In the genomic region with DNA sequence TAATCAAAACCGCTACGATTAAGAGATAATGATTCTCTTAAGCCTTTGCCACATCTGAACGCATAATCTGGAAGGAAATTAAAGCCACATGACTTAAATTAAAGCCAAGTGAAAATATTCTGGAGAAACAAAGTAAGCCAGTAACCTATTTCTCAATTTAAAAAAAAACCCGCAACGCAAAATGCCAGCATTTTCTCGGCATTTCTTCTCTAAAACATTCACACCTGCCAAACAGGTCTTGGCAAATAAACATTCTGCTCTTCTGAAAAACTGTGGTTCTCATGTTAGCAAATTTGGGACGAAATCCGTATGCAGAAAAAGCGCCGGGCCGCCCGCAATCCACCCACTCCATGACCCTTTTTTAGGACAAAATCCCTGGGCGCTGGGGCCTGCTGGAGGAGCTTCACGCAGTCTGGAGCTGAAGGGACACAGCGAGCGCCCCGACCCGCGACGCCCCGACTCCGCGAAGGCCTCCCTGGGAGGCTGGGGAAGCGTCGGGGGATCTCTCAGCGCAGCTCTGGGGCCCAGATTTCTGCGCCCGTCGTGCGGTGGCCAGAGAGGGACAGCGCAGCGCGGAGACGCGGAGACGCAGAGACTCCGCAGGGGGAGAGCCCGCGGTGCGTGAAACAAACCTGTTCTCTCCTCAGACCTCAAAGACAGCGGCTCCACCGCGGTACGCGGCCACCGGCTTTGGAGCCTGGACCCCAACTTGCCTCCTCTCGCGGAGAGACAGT, we compare ENCODE assay signal across 1 cellular context.
TF ChIP-seq lines count a peak whose summit lies in the region.

No MANE protein-coding gene starts in this region.

TF ChIP-seq in HEK293, 187 proteins besides CTCF, POLR2A, EP300 and RAD21 (continued from another document):
- TF ChIP-seq, protein P1, sequence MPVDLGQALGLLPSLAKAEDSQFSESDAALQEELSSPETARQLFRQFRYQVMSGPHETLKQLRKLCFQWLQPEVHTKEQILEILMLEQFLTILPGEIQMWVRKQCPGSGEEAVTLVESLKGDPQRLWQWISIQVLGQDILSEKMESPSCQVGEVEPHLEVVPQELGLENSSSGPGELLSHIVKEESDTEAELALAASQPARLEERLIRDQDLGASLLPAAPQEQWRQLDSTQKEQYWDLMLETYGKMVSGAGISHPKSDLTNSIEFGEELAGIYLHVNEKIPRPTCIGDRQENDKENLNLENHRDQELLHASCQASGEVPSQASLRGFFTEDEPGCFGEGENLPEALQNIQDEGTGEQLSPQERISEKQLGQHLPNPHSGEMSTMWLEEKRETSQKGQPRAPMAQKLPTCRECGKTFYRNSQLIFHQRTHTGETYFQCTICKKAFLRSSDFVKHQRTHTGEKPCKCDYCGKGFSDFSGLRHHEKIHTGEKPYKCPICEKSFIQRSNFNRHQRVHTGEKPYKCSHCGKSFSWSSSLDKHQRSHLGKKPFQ (tag by site-specific recombination; IDR thresholded peaks at IDR 0.05) = 0 out of 2 replicates have a peak, but pooled peaks have one; percentile 3
- TF ChIP-seq ZFP69B (tag by site-specific recombination; IDR thresholded peaks at IDR 0.05) (peak; percentile 64; the same call in 1 of the 2 replicates), ZNF596 (tag by site-specific recombination; IDR thresholded peaks at IDR 0.05) (peak; percentile 18; the same call in 1 of the 2 replicates), ZNF133 (tag by site-specific recombination; IDR thresholded peaks at IDR 0.05) (peak; percentile 20; the same call in 1 of the 2 replicates), ZBTB8A (tag by site-specific recombination; IDR thresholded peaks at IDR 0.05) (peak; percentile 95), KLF7 (tag by site-specific recombination; IDR thresholded peaks at IDR 0.05; ENCODE audit: borderline replicate concordance) (peak; percentile 19; the same call in 1 of the 2 replicates), ZIC2 (tag by site-specific recombination; IDR thresholded peaks at IDR 0.05) (peak; percentile 63; the same call in 1 of the 2 replicates), ZNF16 (tag by site-specific recombination; IDR thresholded peaks at IDR 0.05; ENCODE audit: low read depth) (no peak)
- TF ChIP-seq, protein P2, sequence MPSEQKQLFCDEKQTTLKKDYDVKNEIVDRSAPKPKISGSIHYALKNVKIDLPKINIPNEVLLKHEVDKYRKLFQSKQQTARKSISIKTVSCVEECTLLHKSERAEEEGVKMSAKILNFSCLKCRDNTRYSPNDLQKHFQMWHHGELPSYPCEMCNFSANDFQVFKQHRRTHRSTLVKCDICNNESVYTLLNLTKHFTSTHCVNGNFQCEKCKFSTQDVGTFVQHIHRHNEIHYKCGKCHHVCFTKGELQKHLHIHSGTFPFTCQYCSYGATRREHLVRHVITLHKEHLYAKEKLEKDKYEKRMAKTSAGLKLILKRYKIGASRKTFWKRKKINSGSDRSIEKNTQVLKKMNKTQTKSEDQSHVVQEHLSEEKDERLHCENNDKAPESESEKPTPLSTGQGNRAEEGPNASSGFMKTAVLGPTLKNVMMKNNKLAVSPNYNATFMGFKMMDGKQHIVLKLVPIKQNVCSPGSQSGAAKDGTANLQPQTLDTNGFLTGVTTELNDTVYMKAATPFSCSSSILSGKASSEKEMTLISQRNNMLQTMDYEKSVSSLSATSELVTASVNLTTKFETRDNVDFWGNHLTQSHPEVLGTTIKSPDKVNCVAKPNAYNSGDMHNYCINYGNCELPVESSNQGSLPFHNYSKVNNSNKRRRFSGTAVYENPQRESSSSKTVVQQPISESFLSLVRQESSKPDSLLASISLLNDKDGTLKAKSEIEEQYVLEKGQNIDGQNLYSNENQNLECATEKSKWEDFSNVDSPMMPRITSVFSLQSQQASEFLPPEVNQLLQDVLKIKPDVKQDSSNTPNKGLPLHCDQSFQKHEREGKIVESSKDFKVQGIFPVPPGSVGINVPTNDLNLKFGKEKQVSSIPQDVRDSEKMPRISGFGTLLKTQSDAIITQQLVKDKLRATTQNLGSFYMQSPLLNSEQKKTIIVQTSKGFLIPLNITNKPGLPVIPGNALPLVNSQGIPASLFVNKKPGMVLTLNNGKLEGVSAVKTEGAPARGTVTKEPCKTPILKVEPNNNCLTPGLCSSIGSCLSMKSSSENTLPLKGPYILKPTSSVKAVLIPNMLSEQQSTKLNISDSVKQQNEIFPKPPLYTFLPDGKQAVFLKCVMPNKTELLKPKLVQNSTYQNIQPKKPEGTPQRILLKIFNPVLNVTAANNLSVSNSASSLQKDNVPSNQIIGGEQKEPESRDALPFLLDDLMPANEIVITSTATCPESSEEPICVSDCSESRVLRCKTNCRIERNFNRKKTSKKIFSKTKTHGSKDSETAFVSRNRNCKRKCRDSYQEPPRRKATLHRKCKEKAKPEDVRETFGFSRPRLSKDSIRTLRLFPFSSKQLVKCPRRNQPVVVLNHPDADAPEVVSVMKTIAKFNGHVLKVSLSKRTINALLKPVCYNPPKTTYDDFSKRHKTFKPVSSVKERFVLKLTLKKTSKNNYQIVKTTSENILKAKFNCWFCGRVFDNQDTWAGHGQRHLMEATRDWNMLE (tag by site-specific recombination; conservative IDR thresholded peaks at IDR 0.05; ENCODE audit: low read depth) = no peak
- TF ChIP-seq, protein P3, sequence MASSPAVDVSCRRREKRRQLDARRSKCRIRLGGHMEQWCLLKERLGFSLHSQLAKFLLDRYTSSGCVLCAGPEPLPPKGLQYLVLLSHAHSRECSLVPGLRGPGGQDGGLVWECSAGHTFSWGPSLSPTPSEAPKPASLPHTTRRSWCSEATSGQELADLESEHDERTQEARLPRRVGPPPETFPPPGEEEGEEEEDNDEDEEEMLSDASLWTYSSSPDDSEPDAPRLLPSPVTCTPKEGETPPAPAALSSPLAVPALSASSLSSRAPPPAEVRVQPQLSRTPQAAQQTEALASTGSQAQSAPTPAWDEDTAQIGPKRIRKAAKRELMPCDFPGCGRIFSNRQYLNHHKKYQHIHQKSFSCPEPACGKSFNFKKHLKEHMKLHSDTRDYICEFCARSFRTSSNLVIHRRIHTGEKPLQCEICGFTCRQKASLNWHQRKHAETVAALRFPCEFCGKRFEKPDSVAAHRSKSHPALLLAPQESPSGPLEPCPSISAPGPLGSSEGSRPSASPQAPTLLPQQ (tag by site-specific recombination; IDR thresholded peaks at IDR 0.05) = peak; percentile 85
- TF ChIP-seq, protein P4, sequence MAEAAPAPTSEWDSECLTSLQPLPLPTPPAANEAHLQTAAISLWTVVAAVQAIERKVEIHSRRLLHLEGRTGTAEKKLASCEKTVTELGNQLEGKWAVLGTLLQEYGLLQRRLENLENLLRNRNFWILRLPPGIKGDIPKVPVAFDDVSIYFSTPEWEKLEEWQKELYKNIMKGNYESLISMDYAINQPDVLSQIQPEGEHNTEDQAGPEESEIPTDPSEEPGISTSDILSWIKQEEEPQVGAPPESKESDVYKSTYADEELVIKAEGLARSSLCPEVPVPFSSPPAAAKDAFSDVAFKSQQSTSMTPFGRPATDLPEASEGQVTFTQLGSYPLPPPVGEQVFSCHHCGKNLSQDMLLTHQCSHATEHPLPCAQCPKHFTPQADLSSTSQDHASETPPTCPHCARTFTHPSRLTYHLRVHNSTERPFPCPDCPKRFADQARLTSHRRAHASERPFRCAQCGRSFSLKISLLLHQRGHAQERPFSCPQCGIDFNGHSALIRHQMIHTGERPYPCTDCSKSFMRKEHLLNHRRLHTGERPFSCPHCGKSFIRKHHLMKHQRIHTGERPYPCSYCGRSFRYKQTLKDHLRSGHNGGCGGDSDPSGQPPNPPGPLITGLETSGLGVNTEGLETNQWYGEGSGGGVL (tag by site-specific recombination; IDR thresholded peaks at IDR 0.05) = 0 out of 2 replicates have a peak, but pooled peaks have one; percentile 9
TF ChIP-seq in HEK293: peak in this region for 20.
